21 cellular contexts compared by ENCODE assay signal in the genomic region with DNA sequence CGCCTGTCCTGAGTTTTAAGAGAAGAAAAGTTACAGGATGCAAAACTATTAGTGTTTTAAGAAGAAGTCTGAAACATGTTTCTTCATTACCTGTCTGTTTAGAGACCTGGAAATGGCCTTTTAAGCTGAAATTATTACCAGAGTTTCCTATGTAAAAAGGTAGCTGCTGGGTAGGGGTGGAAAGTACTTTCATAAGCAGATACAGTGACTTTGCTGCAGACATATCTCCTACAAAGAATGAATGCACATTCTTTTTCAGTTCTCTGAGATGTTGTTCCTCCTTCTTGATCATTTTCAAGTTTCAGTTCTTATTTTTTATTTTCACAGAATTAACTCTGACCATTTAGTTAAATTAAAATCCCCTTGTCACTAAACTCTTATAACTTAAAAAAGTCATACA.
DNase-seq lines count a peak whose midpoint lies in the region; ATAC-seq and TF ChIP-seq lines count a peak whose summit lies in the region.
"Had no signal": no experiment of that assay in that cellular context is flagged by ENCODE, and none has a peak within 500 bp of the region (broad histone marks: within the 10 kb centered on the region; RNA-seq: fewer than 3 reads in every experiment).

No MANE protein-coding gene starts in this region.

- no peak for TF ChIP-seq CTCF in natural killer cell (IDR thresholded peaks at IDR 0.05)

- DNase-seq in RPMI8226 (peak; percentile 7), natural killer cell (no peak), NCI-H226 (no peak), NCI-H146 treated with DMSO at 0.1 percent for 48 hours (lab: John Stamatoyannopoulos, UW; ENCODE audit: unreplicated experiment) (no peak), DMS114 treated with DMSO at 0.1 percent for 48 hours (lab: John Stamatoyannopoulos, UW; ENCODE audit: unreplicated experiment) (no peak)
- DNase-seq: activated CD4-positive, alpha-beta memory T cell treated with anti-CD3 and anti-CD28 coated beads for 36 hours; activated naive CD8-positive, alpha-beta T cell treated with anti-CD3 and anti-CD28 coated beads, Interleukin-2, amount 10 ng/mL, durations not matched to agents 7 days and 5 days; colonic mucosa; hypothalamus; mesenchymal stem cell; NCI-H2081; NCI-H524; stimulated activated CD4-positive, alpha-beta T cell treated with anti-CD3 and anti-CD28 coated beads, Interleukin-4, amount 100 ng/mL, for 4 hours; stimulated activated CD8-positive, alpha-beta memory T cell treated with anti-CD3 and anti-CD28 coated beads, Interleukin-4, amount 100 ng/mL, for 48 hours had no signal

- H3K9me3 Mint-ChIP-seq in natural killer cell, result peaks cover 8 to 12% of the 10 kb centered on the region in 2 donors
- H3K9me3 Mint-ChIP-seq: activated CD4-positive, alpha-beta memory T cell treated with anti-CD3 and anti-CD28 coated beads for 36 hours; brain; nephron had no signal

- no peaks in the 10 kb centered on the region for H3K36me3 Mint-ChIP-seq in natural killer cell
- H3K36me3 Mint-ChIP-seq: activated CD4-positive, alpha-beta memory T cell treated with anti-CD3 and anti-CD28 coated beads for 36 hours; activated naive CD8-positive, alpha-beta T cell treated with anti-CD3 and anti-CD28 coated beads, Interleukin-2, amount 10 ng/mL, durations not matched to agents 7 days and 5 days; brain had no signal

- no peaks in the 10 kb centered on the region for H3K4me1 Mint-ChIP-seq in natural killer cell
- H3K4me1 Mint-ChIP-seq: activated naive CD8-positive, alpha-beta T cell treated with anti-CD3 and anti-CD28 coated beads, Interleukin-2, amount 10 ng/mL, durations not matched to agents 7 days and 5 days; nephron had no signal

- H3K27ac Mint-ChIP-seq in natural killer cell, result no peak overlapping the region
- H3K27ac Mint-ChIP-seq: activated CD4-positive, alpha-beta memory T cell treated with anti-CD3 and anti-CD28 coated beads for 36 hours; activated naive CD8-positive, alpha-beta T cell treated with anti-CD3 and anti-CD28 coated beads, Interleukin-2, amount 10 ng/mL, durations not matched to agents 7 days and 5 days; nephron; progenitor cell of endocrine pancreas had no signal

- H3K4me3 Mint-ChIP-seq in natural killer cell, result no peak overlapping the region
- H3K4me3 Mint-ChIP-seq: activated CD4-positive, alpha-beta memory T cell treated with anti-CD3 and anti-CD28 coated beads for 36 hours; activated naive CD8-positive, alpha-beta T cell treated with anti-CD3 and anti-CD28 coated beads, Interleukin-2, amount 10 ng/mL, durations not matched to agents 7 days and 5 days; brain; nephron had no signal

- ATAC-seq in GM18867 (IDR thresholded peaks at IDR 0.05; ENCODE audit: unreplicated experiment) (peak; percentile 89), GM21390 (IDR thresholded peaks at IDR 0.05; ENCODE audit: unreplicated experiment) (peak; percentile 82), HG03175 (IDR thresholded peaks at IDR 0.05; ENCODE audit: unreplicated experiment) (peak; percentile 67), natural killer cell (no peak)
- ATAC-seq: Panc1 had no signal

- H3K27me3 Mint-ChIP-seq in natural killer cell (ENCODE audit: low read depth in 2 of 2), result no peaks in the 10 kb centered on the region
- H3K27me3 Mint-ChIP-seq: activated CD4-positive, alpha-beta memory T cell treated with anti-CD3 and anti-CD28 coated beads for 36 hours; activated naive CD8-positive, alpha-beta T cell treated with anti-CD3 and anti-CD28 coated beads, Interleukin-2, amount 10 ng/mL, durations not matched to agents 7 days and 5 days; brain; progenitor cell of endocrine pancreas had no signal

- intact Hi-C loops in natural killer cell (cut with micrococcal nuclease), result no loop called here

Comparison
In these comparisons a context has a peak if more than half of its experiments do, and no peak if none do; other contexts are left out.
1. ATAC-seq: peak in GM18867 (single experiment), GM21390 (single experiment) and HG03175 (single experiment); none in natural killer cell (0 of 3).